10 cellular contexts compared by ENCODE assay signal in the genomic region with DNA sequence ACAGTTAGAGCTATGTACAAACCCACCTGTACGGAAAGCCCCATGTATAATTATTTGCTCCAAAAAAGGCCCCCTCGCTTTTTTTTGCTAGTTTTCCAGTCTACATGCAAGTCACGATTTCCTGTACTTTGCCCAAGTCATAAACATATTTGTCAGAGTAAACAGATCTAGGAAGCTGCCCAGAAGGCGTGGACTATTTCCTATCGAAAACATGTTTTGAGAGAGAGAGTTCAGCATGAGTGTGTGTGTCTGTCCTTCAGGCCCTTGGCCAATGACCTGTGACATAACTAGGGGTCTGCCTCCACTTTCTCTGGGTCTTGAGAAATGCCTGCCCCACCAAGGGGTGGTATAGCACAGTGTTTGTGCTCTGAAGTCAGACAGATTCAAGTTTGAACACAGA.
DNase-seq lines count a peak whose midpoint lies in the region; ATAC-seq and TF ChIP-seq lines count a peak whose summit lies in the region.
"Had no signal": no experiment of that assay in that cellular context is flagged by ENCODE, and none has a peak within 500 bp of the region (broad histone marks: within the 10 kb centered on the region; RNA-seq: fewer than 3 reads in every experiment).

No MANE protein-coding gene starts in this region.

- H3K27me3 ChIP-seq in upper lobe of right lung (no peaks in the 10 kb centered on the region), foreskin keratinocyte (peaks cover 42% of the 10 kb centered on the region)

- H3K27me3 Mint-ChIP-seq in progenitor cell of endocrine pancreas = peaks cover 17% of the 10 kb centered on the region

- H3K9me3 ChIP-seq in upper lobe of right lung = no peaks in the 10 kb centered on the region

- peak overlapping the region; percentile 44 for H3K27ac ChIP-seq in cingulate gyrus (ENCODE audit: low read depth, low read length)
- peak overlapping the region; percentile 80 for H3K27ac ChIP-seq in upper lobe of right lung
- no peak overlapping the region for H3K27ac ChIP-seq in foreskin keratinocyte
- H3K27ac ChIP-seq: C4-2B had no signal

- intact Hi-C loops in upper lobe of right lung (cut with DNase I) = no loop called here

- H3K36me3 ChIP-seq in upper lobe of right lung = peaks cover 5% of the 10 kb centered on the region

- H3K4me1 ChIP-seq in upper lobe of right lung = peaks cover 91% of the 10 kb centered on the region
- H3K4me1 ChIP-seq in foreskin keratinocyte = no peaks in the 10 kb centered on the region

- H3K36me3 Mint-ChIP-seq in progenitor cell of endocrine pancreas (ENCODE audit: insufficient read depth) = no peaks in the 10 kb centered on the region
- H3K36me3 Mint-ChIP-seq: memory B cell had no signal

- TF ChIP-seq CTCF in fibroblast of villous mesenchyme (IDR thresholded peaks at IDR 0.05; ENCODE audit: insufficient read depth, low read depth, low read length) (no peak), progenitor cell of endocrine pancreas (IDR thresholded peaks at IDR 0.05; ENCODE audit: unreplicated experiment) (no peak), upper lobe of right lung (IDR thresholded peaks at IDR 0.05) (no peak), foreskin keratinocyte (conservative IDR thresholded peaks at IDR 0.05) (no peak)

- H3K4me1 Mint-ChIP-seq in progenitor cell of endocrine pancreas (ENCODE audit: low read depth) = peaks cover 3% of the 10 kb centered on the region
- H3K4me1 Mint-ChIP-seq: memory B cell had no signal

- ATAC-seq in upper lobe of right lung (no peak), GM18511 (IDR thresholded peaks at IDR 0.05; ENCODE audit: unreplicated experiment) (no peak), foreskin keratinocyte (no peak), GM19397 (IDR thresholded peaks at IDR 0.05; ENCODE audit: unreplicated experiment) (no peak)

- H3K4me3 ChIP-seq in fibroblast of villous mesenchyme (ENCODE audit: low read depth, low read length) (no peak overlapping the region), upper lobe of right lung (no peak overlapping the region)

- peak; percentile 76 for DNase-seq in fibroblast of villous mesenchyme (ENCODE audit: low read depth)
- no peak for DNase-seq in progenitor cell of endocrine pancreas (ENCODE audit: low spot score, unreplicated experiment)
- no peak for DNase-seq in upper lobe of right lung
- no peak for DNase-seq in foreskin keratinocyte
- DNase-seq: occipital lobe had no signal

- no peaks in the 10 kb centered on the region for H3K9me3 Mint-ChIP-seq in progenitor cell of endocrine pancreas (ENCODE audit: low read depth)
- H3K9me3 Mint-ChIP-seq: memory B cell had no signal

- no peak overlapping the region for H3K4me3 Mint-ChIP-seq in progenitor cell of endocrine pancreas (ENCODE audit: low read depth)
- H3K4me3 Mint-ChIP-seq: memory B cell had no signal

- peak overlapping the region; percentile 39 for H3K27ac Mint-ChIP-seq in progenitor cell of endocrine pancreas
- H3K27ac Mint-ChIP-seq: memory B cell had no signal
